ENCODE assay signal across 9 cellular contexts in the genomic region with DNA sequence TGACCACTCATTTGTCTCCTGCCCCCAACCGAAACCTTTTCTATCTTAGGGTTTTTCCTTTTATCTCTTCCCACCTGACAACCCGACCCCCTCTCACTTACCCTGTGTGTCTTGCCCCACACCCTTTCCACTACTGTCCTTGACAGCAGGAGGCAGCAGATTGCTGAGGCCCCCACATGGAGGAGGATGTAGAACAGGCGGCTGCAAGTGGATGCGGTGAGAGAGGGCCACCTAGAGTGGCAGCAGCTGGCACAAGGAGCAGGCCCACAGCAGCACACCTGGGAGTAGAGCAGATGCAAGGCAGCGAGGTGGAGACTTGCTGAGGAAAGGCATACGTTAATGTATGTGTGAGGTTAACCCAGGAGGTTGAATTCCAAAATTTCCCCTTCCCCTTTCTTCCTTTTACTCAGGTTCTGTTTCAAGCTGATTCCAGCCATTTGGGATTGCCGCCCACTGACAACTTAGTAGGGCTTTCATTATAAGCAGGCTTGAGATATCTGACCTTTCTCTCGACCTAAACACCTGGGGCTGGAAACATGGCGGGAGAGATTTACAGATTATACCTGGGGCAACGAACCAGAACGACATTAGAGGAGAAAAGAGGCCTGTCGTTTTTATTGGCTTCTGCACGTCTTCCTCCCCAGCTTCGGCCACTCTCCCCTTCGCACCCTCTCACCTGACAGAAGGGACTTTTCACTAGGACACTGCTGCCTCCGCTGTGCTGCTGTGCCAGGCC. TPM values are rescaled to one million over a fixed set of nuclear protein-coding genes. Genes with fewer than 3 reads are reported as not detected.
A peak's percentile ranks its signal among the peaks of the same experiment; 100 is the strongest.
DNase-seq lines count a peak whose midpoint lies in the region; ATAC-seq, FAIRE-seq and TF ChIP-seq lines count a peak whose summit lies in the region.
"Had no signal": no experiment of that assay in that cellular context is flagged by ENCODE, and none has a peak within 500 bp of the region (broad histone marks: within the 10 kb centered on the region; RNA-seq: fewer than 3 reads in every experiment).

No MANE protein-coding gene starts in this region.

- H3K27me3 ChIP-seq in GM12878 (replicated peaks in 1 of 2; ENCODE audit: control insufficient read depth in 2 of 2, insufficient read depth in 2 of 2, low read length in 1 of 2) = no peaks in the 10 kb centered on the region

- no peak for TF ChIP-seq EP300 in GM12878 (IDR thresholded peaks at IDR 0.05; ENCODE audit: borderline replicate concordance in 1 of 2, control insufficient read depth in 1 of 2, low read depth in 2 of 2, low read length in 2 of 2)

- peaks cover 28% of the 10 kb centered on the region for H3K79me2 ChIP-seq in GM12878 (ENCODE audit: control insufficient read depth, insufficient read depth, low read length)

- TF ChIP-seq CTCF in Calu3 (IDR thresholded peaks at IDR 0.05; ENCODE audit: unreplicated experiment) (no peak), GM12878 (IDR thresholded peaks at IDR 0.05 in 2 of 3, conservative IDR thresholded peaks at IDR 0.05 in 1 of 3; ENCODE audit: control insufficient read depth in 2 of 3, extremely low read depth in 1 of 3, insufficient read depth in 1 of 3, low read depth in 3 of 3, low read length in 3 of 3) (peak in 2 of 3 experiments; percentile 21 to 46; a peak in 3 of 6 replicates), neural crest cell (conservative IDR thresholded peaks at IDR 0.05) (no peak)

- peaks cover 3 to 34% of the 10 kb centered on the region in 2 experiments for H3K36me3 ChIP-seq in GM12878 (ENCODE audit: control insufficient read depth in 2 of 2, insufficient read depth in 2 of 2, low read length in 1 of 2)

- H3K36me3 Mint-ChIP-seq in Calu3 (ENCODE audit: insufficient read depth, unreplicated experiment) (peaks cover 36% of the 10 kb centered on the region), neural crest cell (ENCODE audit: low read depth) (peaks cover 25% of the 10 kb centered on the region)

- 52% methylated on average over 16 of the region's 16 CpGs for WGBS in GM12878 (ENCODE audit: insufficient coverage, insufficient replicate concordance, low lambda C conversion rate, missing lambda C conversion rate)

- no peaks in the 10 kb centered on the region; the same call in none of the 2 replicates for H4K20me1 ChIP-seq in GM12878 (ENCODE audit: control insufficient read depth, insufficient read depth)

- H3K9ac ChIP-seq in GM12878 (ENCODE audit: control insufficient read depth, insufficient read depth, low read length) = no peak overlapping the region

- CTCF ChIA-PET in Calu3 (lab: Charles Lee) = no interaction called here
- CTCF ChIA-PET in GM12878 (lab: Yijun Ruan, JAX) = interaction anchor here (0.8 to 1.9 kb wide), 5 partner anchors 9 to 29 kb away, joined by 3 to 9 read pairs (median 6); a partner anchor contains a TSS

- in situ Hi-C loops in GM12878 (cut with MboI) = loop anchor here (10.0 to 25.0 kb wide), 2 partner anchors 925 to 1537 kb away; a partner anchor contains a TSS

- peak overlapping the region; percentile 75 for H3K27ac ChIP-seq in GM12878 (ENCODE audit: control insufficient read depth, insufficient read depth)

- H3K4me1 Mint-ChIP-seq in Calu3 (ENCODE audit: low read depth, unreplicated experiment) (peaks cover 45% of the 10 kb centered on the region), neural crest cell (peaks cover 42% of the 10 kb centered on the region)

- no peak overlapping the region; the same call in 1 of the 2 replicates for H3K4me3 ChIP-seq in GM12878

- peaks cover 27% of the 10 kb centered on the region for H3K4me1 ChIP-seq in GM12878 (ENCODE audit: control insufficient read depth, insufficient read depth, low read length)

- SMC1A ChIA-PET in GM12878 (lab: Charles Lee; ENCODE audit: uncharacterized antibody, unreplicated experiment) = interaction anchor here (0.7 to 2.5 kb wide), 5 partner anchors 9 to 37 kb away, joined by 3 to 18 read pairs (median 4); a partner anchor contains a TSS

- FAIRE-seq in GM12878 (lab: Jason Lieb, UNC) = no peak

- POLR2A ChIA-PET in GM12878 (lab: Charles Lee) = interaction anchor here (1.6 to 4.6 kb wide), 3 partner anchors 9 to 25 kb away, joined by 7 to 41 read pairs (median 21); a partner anchor contains a TSS

- H3K9me3 ChIP-seq in GM12878 (replicated peaks; ENCODE audit: control insufficient read depth, insufficient read depth, low read length) = no peaks in the 10 kb centered on the region

- intact Hi-C loops in Calu3 (cut with micrococcal nuclease; ENCODE audit: unreplicated experiment) (no loop called here), GM12878 (cut with micrococcal nuclease; ENCODE audit: unreplicated experiment) (no loop called here)

- ATAC-seq in GM12878 (peak; percentile 68), GM21786 (IDR thresholded peaks at IDR 0.05; ENCODE audit: unreplicated experiment) (no peak)

- no peak for DNase-seq in Calu3
- DNase-seq in NCI-H1417 (lab: John Stamatoyannopoulos, UW) = peak; percentile 48 to 86 (median 75)
- DNase-seq in GM12878 (ENCODE audit: low read depth, low spot score) = no peak
- DNase-seq in neural crest cell (ENCODE audit: low read depth, low spot score) = no peak
- no peak for DNase-seq in OCI-M1 (lab: John Stamatoyannopoulos, UW)
- no peak for DNase-seq in stimulated activated CD4-positive, alpha-beta T cell treated with anti-CD3 and anti-CD28 coated beads, Interleukin-1b, Interleukin-23, amount 100 ng/mL, for 48 hours
- no peak for DNase-seq in hippocampal formation (lab: John Stamatoyannopoulos, UW)

- H2AFZ ChIP-seq in GM12878 (ENCODE audit: control insufficient read depth, low read depth, low read length) = no peak overlapping the region

- H3K9me3 Mint-ChIP-seq in Calu3 (ENCODE audit: low read depth, unreplicated experiment) (no peaks in the 10 kb centered on the region), neural crest cell (no peaks in the 10 kb centered on the region)

- peak overlapping the region; percentile 78 for H3K27ac Mint-ChIP-seq in Calu3 (ENCODE audit: unreplicated experiment)
- H3K27ac Mint-ChIP-seq in neural crest cell (ENCODE audit: unreplicated experiment) = no peak overlapping the region

- no TSS peak for BruUV-seq in Calu3 (replicated peaks; lab: Mats Ljungman, UMichigan)
- no TSS peak for BruUV-seq in GM12878 (replicated peaks; lab: Mats Ljungman, UMichigan)

- peak overlapping the region; percentile 2 for H3K4me2 ChIP-seq in GM12878 (ENCODE audit: control insufficient read depth, insufficient read depth)

- RAD21 ChIA-PET in GM12878 (lab: Charles Lee; ENCODE audit: unreplicated experiment) = interaction anchor here (1.0 to 4.3 kb wide), 4 partner anchors 10 to 28 kb away, joined by 3 to 19 read pairs (median 16); a partner anchor contains a TSS

- no peak; the same call in 1 of the 2 replicates for TF ChIP-seq POLR2A in GM12878 (IDR thresholded peaks at IDR 0.05; ENCODE audit: low read depth, low read length)

- H3K4me3 Mint-ChIP-seq in Calu3 (ENCODE audit: low read depth, unreplicated experiment) (peak overlapping the region; percentile 95), neural crest cell (peak overlapping the region; percentile 95)

- H3K27me3 Mint-ChIP-seq in Calu3 (ENCODE audit: unreplicated experiment) (no peaks in the 10 kb centered on the region), neural crest cell (ENCODE audit: low read depth) (no peaks in the 10 kb centered on the region)

- peak; percentile 31; the same call in 1 of the 2 replicates for TF ChIP-seq RAD21 in GM12878 (IDR thresholded peaks at IDR 0.05; ENCODE audit: insufficient read depth, low read depth, low read length)

RNA-seq across cellular contexts. Expression of a gene that starts 0.6 kb away (rescaled TPM):
- total RNA-seq in Calu3 (2022) = 0.33 TPM in 1 of 2 replicates, not detected in the other
- total RNA-seq in GM12878 (2013; cell fraction: nucleolus; rRNA removed) = 0.92 and 1.0 TPM in 2 replicates
- total RNA-seq in GM12878 (2014; rRNA removed) = 0.06 and 0.11 TPM in 2 replicates
- 0.18 and 0.31 TPM in 2 replicates for total RNA-seq in GM12878 (2014; rRNA removed; fragmentation: Illumina TruSeq; extraction: Trizol)
- total RNA-seq in GM12878 (2021) = 0.13 and 0.15 TPM in 2 replicates
- 2.3 TPM for polyA plus RNA-seq in GM12878 (2011; ENCODE audit: low read depth)
- 0.78 and 0.96 TPM in 2 replicates for polyA plus RNA-seq in GM12878 (2011; rRNA removed)
- 1.0 and 1.2 TPM in 2 replicates for polyA plus RNA-seq in GM12878 (2011; cell fraction: cytosol; rRNA removed)
- polyA plus RNA-seq in GM12878 (2011; cell fraction: nucleus; rRNA removed) = 0.92 and 1.7 TPM in 2 replicates
- 0.10 TPM in 1 of 2 replicates, not detected in the other for polyA plus RNA-seq in GM12878 (2012)
- 0.26 and 1.1 TPM in 2 replicates for polyA plus RNA-seq in GM12878 (2014; fragmentation: Illumina TruSeq; extraction: Trizol)
- polyA plus RNA-seq in GM12878 (2014; fragmentation: Nextera tagmentation; extraction: Ambion mirVana) = under 1 TPM; 0.16 to 0.26 TPM
- polyA plus RNA-seq in GM12878 (2014; rRNA removed) = 0.06 and 0.26 TPM in 2 replicates
- under 1 TPM in 1 of 2 experiments, not detected in 1; 0.21 TPM for polyA plus RNA-seq in GM12878 (2016; fragmentation: Nextera tagmentation; extraction: Ambion mirVana)
- polyA minus RNA-seq in GM12878 (2011; rRNA and poly(A)+ RNA removed) = 0.95 and 1.4 TPM in 2 replicates
- polyA minus RNA-seq in GM12878 (2011; cell fraction: cytosol; rRNA and poly(A)+ RNA removed) = 0.94 TPM in 1 of 2 replicates, not detected in the other
- polyA minus RNA-seq in GM12878 (2011; cell fraction: nucleus; rRNA and poly(A)+ RNA removed) = 0.24 and 0.77 TPM in 2 replicates
- total RNA-seq in neural crest cell = 0.23 and 0.35 TPM in 2 replicates
- total RNA-seq: endothelial cell of umbilical vein had no signal
- polyA plus RNA-seq: endothelial cell of umbilical vein had no signal

RNA-seq across cellular contexts. Expression of a gene that starts 1.0 kb away (rescaled TPM):
- total RNA-seq in Calu3 (2022) (15.8 and 17.4 TPM in 2 replicates), GM12878 (2014; rRNA removed) (11.9 and 13.6 TPM in 2 replicates), GM12878 (2014; rRNA removed; fragmentation: Illumina TruSeq; extraction: Trizol) (8.0 and 9.7 TPM in 2 replicates), GM12878 (2021) (16.4 and 17.2 TPM in 2 replicates), neural crest cell (12.0 and 19.8 TPM in 2 replicates)
- total RNA-seq in GM12878 (2013; cell fraction: nucleolus; rRNA removed) = 49.7 and 51.0 TPM in 2 replicates
- 16.2 TPM for polyA plus RNA-seq in GM12878 (2011; ENCODE audit: low read depth)
- polyA plus RNA-seq in GM12878 (2011; rRNA removed) (16.2 and 17.9 TPM in 2 replicates), GM12878 (2014; fragmentation: Illumina TruSeq; extraction: Trizol) (12.6 and 28.2 TPM in 2 replicates), GM12878 (2014; fragmentation: Nextera tagmentation; extraction: Ambion mirVana) (10 to 100 TPM in 1 of 2 experiments, 1 to 10 TPM in 1; 8.6 to 11.0 TPM), GM12878 (2014; rRNA removed) (20.3 and 23.3 TPM in 2 replicates), GM12878 (2016; fragmentation: Nextera tagmentation; extraction: Ambion mirVana) (10 to 100 TPM; 35.2 to 38.4 TPM)
- polyA plus RNA-seq in GM12878 (2011; cell fraction: cytosol; rRNA removed) = 5.1 and 5.5 TPM in 2 replicates
- 18.6 and 20.8 TPM in 2 replicates for polyA plus RNA-seq in GM12878 (2011; cell fraction: nucleus; rRNA removed)
- 5.7 and 13.1 TPM in 2 replicates for polyA plus RNA-seq in GM12878 (2012)
- 8.0 and 8.6 TPM in 2 replicates for polyA minus RNA-seq in GM12878 (2011; rRNA and poly(A)+ RNA removed)
- 2.5 and 10.2 TPM in 2 replicates for polyA minus RNA-seq in GM12878 (2011; cell fraction: cytosol; rRNA and poly(A)+ RNA removed)
- polyA minus RNA-seq in GM12878 (2011; cell fraction: nucleus; rRNA and poly(A)+ RNA removed) = 10.3 and 12.4 TPM in 2 replicates

RNA-seq across cellular contexts. Expression of a gene that starts 7.3 kb away (rescaled TPM):
- total RNA-seq in Calu3 (2022) (331 and 358 TPM in 2 replicates), GM12878 (2014; rRNA removed) (464 and 511 TPM in 2 replicates), GM12878 (2014; rRNA removed; fragmentation: Illumina TruSeq; extraction: Trizol) (502 and 521 TPM in 2 replicates), GM12878 (2021) (905 and 909 TPM in 2 replicates), neural crest cell (578 and 599 TPM in 2 replicates)
- 275 and 286 TPM in 2 replicates for total RNA-seq in GM12878 (2013; cell fraction: nucleolus; rRNA removed)
- 1,456 TPM for polyA plus RNA-seq in GM12878 (2011; ENCODE audit: low read depth)
- polyA plus RNA-seq in GM12878 (2011; rRNA removed) (480 and 731 TPM in 2 replicates), GM12878 (2014; fragmentation: Illumina TruSeq; extraction: Trizol) (347 and 1,122 TPM in 2 replicates), GM12878 (2014; fragmentation: Nextera tagmentation; extraction: Ambion mirVana) (1,000 to 10,000 TPM; 4,056 to 4,159 TPM), GM12878 (2014; rRNA removed) (824 and 883 TPM in 2 replicates), GM12878 (2016; fragmentation: Nextera tagmentation; extraction: Ambion mirVana) (1,000 to 10,000 TPM; 1,845 to 1,938 TPM)
- polyA plus RNA-seq in GM12878 (2011; cell fraction: cytosol; rRNA removed) = 1,369 and 1,576 TPM in 2 replicates
- polyA plus RNA-seq in GM12878 (2011; cell fraction: nucleus; rRNA removed) = 749 and 909 TPM in 2 replicates
- 1,320 and 1,529 TPM in 2 replicates for polyA plus RNA-seq in GM12878 (2012)
- polyA minus RNA-seq in GM12878 (2011; rRNA and poly(A)+ RNA removed) = 204 and 377 TPM in 2 replicates
- 120 and 135 TPM in 2 replicates for polyA minus RNA-seq in GM12878 (2011; cell fraction: cytosol; rRNA and poly(A)+ RNA removed)
- 95.4 and 125 TPM in 2 replicates for polyA minus RNA-seq in GM12878 (2011; cell fraction: nucleus; rRNA and poly(A)+ RNA removed)

RNA-seq across cellular contexts. Expression of a gene that starts 22.6 kb away (rescaled TPM):
- total RNA-seq in Calu3 (2022) (1.3 and 2.0 TPM in 2 replicates), GM12878 (2014; rRNA removed) (25.4 and 25.6 TPM in 2 replicates), GM12878 (2014; rRNA removed; fragmentation: Illumina TruSeq; extraction: Trizol) (15.3 and 16.2 TPM in 2 replicates), GM12878 (2021) (12.9 and 15.0 TPM in 2 replicates), neural crest cell (1.3 and 2.7 TPM in 2 replicates)
- total RNA-seq in GM12878 (2013; cell fraction: nucleolus; rRNA removed) = 41.3 and 42.1 TPM in 2 replicates
- polyA plus RNA-seq in GM12878 (2011; ENCODE audit: low read depth) = 10.1 TPM
- polyA plus RNA-seq in GM12878 (2011; rRNA removed) (23.1 and 29.9 TPM in 2 replicates), GM12878 (2014; fragmentation: Illumina TruSeq; extraction: Trizol) (17.0 and 17.3 TPM in 2 replicates), GM12878 (2014; fragmentation: Nextera tagmentation; extraction: Ambion mirVana) (10 to 100 TPM; 19.6 to 26.4 TPM), GM12878 (2014; rRNA removed) (18.5 and 30.3 TPM in 2 replicates), GM12878 (2016; fragmentation: Nextera tagmentation; extraction: Ambion mirVana) (10 to 100 TPM; 18.8 to 20.8 TPM)
- 22.5 and 35.2 TPM in 2 replicates for polyA plus RNA-seq in GM12878 (2011; cell fraction: cytosol; rRNA removed)
- 53.9 and 91.6 TPM in 2 replicates for polyA plus RNA-seq in GM12878 (2011; cell fraction: nucleus; rRNA removed)
- polyA plus RNA-seq in GM12878 (2012) = 10.1 and 10.6 TPM in 2 replicates
- 44.8 and 52.3 TPM in 2 replicates for polyA minus RNA-seq in GM12878 (2011; rRNA and poly(A)+ RNA removed)
- 15.4 and 16.7 TPM in 2 replicates for polyA minus RNA-seq in GM12878 (2011; cell fraction: cytosol; rRNA and poly(A)+ RNA removed)
- 35.7 and 42.3 TPM in 2 replicates for polyA minus RNA-seq in GM12878 (2011; cell fraction: nucleus; rRNA and poly(A)+ RNA removed)

RNA-seq across cellular contexts. Expression of a gene that starts 25.1 kb away (rescaled TPM):
- total RNA-seq in Calu3 (2022) (15.8 and 16.4 TPM in 2 replicates), GM12878 (2014; rRNA removed) (24.5 and 33.1 TPM in 2 replicates), GM12878 (2014; rRNA removed; fragmentation: Illumina TruSeq; extraction: Trizol) (61.5 and 66.1 TPM in 2 replicates), GM12878 (2021) (35.8 and 37.0 TPM in 2 replicates), neural crest cell (41.0 TPM in 2 replicates)
- total RNA-seq in GM12878 (2013; cell fraction: nucleolus; rRNA removed) = 23.9 and 25.1 TPM in 2 replicates
- 31.1 TPM for polyA plus RNA-seq in GM12878 (2011; ENCODE audit: low read depth)
- polyA plus RNA-seq in GM12878 (2011; rRNA removed) (43.1 and 57.9 TPM in 2 replicates), GM12878 (2014; fragmentation: Illumina TruSeq; extraction: Trizol) (67.3 and 72.4 TPM in 2 replicates), GM12878 (2014; fragmentation: Nextera tagmentation; extraction: Ambion mirVana) (10 to 100 TPM; 34.9 to 51.6 TPM), GM12878 (2014; rRNA removed) (23.9 and 33.0 TPM in 2 replicates), GM12878 (2016; fragmentation: Nextera tagmentation; extraction: Ambion mirVana) (10 to 100 TPM; 54.8 to 58.6 TPM)
- 26.9 and 28.4 TPM in 2 replicates for polyA plus RNA-seq in GM12878 (2011; cell fraction: cytosol; rRNA removed)
- polyA plus RNA-seq in GM12878 (2011; cell fraction: nucleus; rRNA removed) = 20.4 and 30.3 TPM in 2 replicates
- 31.3 and 39.7 TPM in 2 replicates for polyA plus RNA-seq in GM12878 (2012)
- polyA minus RNA-seq in GM12878 (2011; rRNA and poly(A)+ RNA removed) = 29.1 and 30.1 TPM in 2 replicates
- polyA minus RNA-seq in GM12878 (2011; cell fraction: cytosol; rRNA and poly(A)+ RNA removed) = 11.0 and 18.3 TPM in 2 replicates
- 8.5 and 13.1 TPM in 2 replicates for polyA minus RNA-seq in GM12878 (2011; cell fraction: nucleus; rRNA and poly(A)+ RNA removed)

Comparison
In these comparisons a context has a peak if more than half of its experiments do, and no peak if none do; other contexts are left out.
1. DNase-seq: peak in NCI-H1417 (3 of 3); none in Calu3 (single experiment), GM12878 (single experiment), neural crest cell (single experiment), OCI-M1 (single experiment), stimulated activated CD4-positive, alpha-beta T cell treated with anti-CD3 and anti-CD28 coated beads, Interleukin-1b, Interleukin-23, amount 100 ng/mL, for 48 hours (single experiment) and hippocampal formation (0 of 2).
2. CTCF ChIP-seq: peak in GM12878 (2 of 3); none in Calu3 (single experiment) and neural crest cell (single experiment).